10 cellular contexts compared by ENCODE assay signal in genomic region chr6:148538251-148539190, GRCh38.
A peak's percentile ranks its signal among the peaks of the same experiment; 100 is the strongest.
DNase-seq lines count a peak whose midpoint lies in the region; ATAC-seq, FAIRE-seq and TF ChIP-seq lines count a peak whose summit lies in the region.
"Had no signal": no experiment of that assay in that cellular context is flagged by ENCODE, and none has a peak within 500 bp of the region (broad histone marks: within the 10 kb centered on the region; RNA-seq: fewer than 3 reads in every experiment).

No MANE protein-coding gene starts in this region.

- DNase-seq in LHCN-M2 (ENCODE audit: low read depth) (peak; percentile 69), coronary artery (ENCODE audit: low spot score) (peak; percentile 38), mesenchymal stem cell (peak; percentile 50), thoracic aorta (ENCODE audit: low spot score) (no peak), D721Med (ENCODE audit: insufficient read length, low spot score) (no peak)
- no peak for DNase-seq in stimulated activated CD4-positive, alpha-beta T cell treated with anti-CD3 and anti-CD28 coated beads, Interleukin-15, amount 100 ng/mL, for 24 hours
- DNase-seq in activated naive CD8-positive, alpha-beta T cell treated with anti-CD3 and anti-CD28 coated beads, Interleukin-2, amount 50 U/mL, for 24 hours: no peak
- DNase-seq: dermis blood vessel endothelial cell, PC-9 had no signal

- H3K36me3 Mint-ChIP-seq in activated naive CD8-positive, alpha-beta T cell treated with anti-CD3 and anti-CD28 coated beads, Interleukin-2, amount 50 U/mL, for 24 hours (ENCODE audit: low read depth): no peaks in the 10 kb centered on the region

- peak overlapping the region in 1 of 2 experiments; percentile 59 for H2BK12ac ChIP-seq in mesenchymal stem cell (ENCODE audit: low read length in 2 of 2)

- H3K9me3 Mint-ChIP-seq in activated naive CD8-positive, alpha-beta T cell treated with anti-CD3 and anti-CD28 coated beads, Interleukin-2, amount 50 U/mL, for 24 hours: no peaks in the 10 kb centered on the region

- H4K8ac ChIP-seq in mesenchymal stem cell (ENCODE audit: low read length): peak overlapping the region; percentile 50

- H3K18ac ChIP-seq in mesenchymal stem cell (ENCODE audit: low read depth in 1 of 2, low read length in 2 of 2): peak overlapping the region in 1 of 2 experiments; percentile 11

- TF ChIP-seq CTCF in coronary artery (IDR thresholded peaks at IDR 0.05) (no peak), thoracic aorta (IDR thresholded peaks at IDR 0.05) (no peak), D721Med (IDR thresholded peaks at IDR 0.05; ENCODE audit: insufficient read depth, missing control alignments) (no peak)

- no peak overlapping the region for H4K91ac ChIP-seq in mesenchymal stem cell (ENCODE audit: low read length)

- peak overlapping the region; percentile 40 for H2AK5ac ChIP-seq in mesenchymal stem cell (ENCODE audit: low read length, severe bottlenecking)

- no peak overlapping the region for H2AFZ ChIP-seq in mesenchymal stem cell (ENCODE audit: low read depth, low read length)
- H2AFZ ChIP-seq: PC-9 had no signal

- H3K27ac Mint-ChIP-seq in activated naive CD8-positive, alpha-beta T cell treated with anti-CD3 and anti-CD28 coated beads, Interleukin-2, amount 50 U/mL, for 24 hours: no peak overlapping the region

- ATAC-seq in thoracic aorta (ENCODE audit: insufficient number of reproducible peaks, low FRiP score, low read depth): no peak
- ATAC-seq in activated naive CD8-positive, alpha-beta T cell treated with anti-CD3 and anti-CD28 coated beads, Interleukin-2, amount 50 U/mL, for 24 hours: no peak
- ATAC-seq in HG03378 (IDR thresholded peaks at IDR 0.05; ENCODE audit: unreplicated experiment): no peak

- H3K23ac ChIP-seq in mesenchymal stem cell (ENCODE audit: low read length in 2 of 2): no peak overlapping the region

- no peak overlapping the region for H2BK15ac ChIP-seq in mesenchymal stem cell (ENCODE audit: low read depth, poor library complexity, severe bottlenecking)

- H2BK5ac ChIP-seq in mesenchymal stem cell (ENCODE audit: low read depth, low read length, poor library complexity, severe bottlenecking): no peak overlapping the region

- H3K36me3 ChIP-seq in mesenchymal stem cell (ENCODE audit: control insufficient read depth in 1 of 2, insufficient read depth in 2 of 2, low read depth in 1 of 2, low read length in 2 of 2): peaks cover 20 to 99% of the 10 kb centered on the region in 2 experiments
- peaks cover 55% of the 10 kb centered on the region for H3K36me3 ChIP-seq in thoracic aorta

- peaks cover 13% of the 10 kb centered on the region for H3K27me3 Mint-ChIP-seq in activated naive CD8-positive, alpha-beta T cell treated with anti-CD3 and anti-CD28 coated beads, Interleukin-2, amount 50 U/mL, for 24 hours

- H3K4me3 ChIP-seq in coronary artery (peak overlapping the region; percentile 23), mesenchymal stem cell (ENCODE audit: insufficient read depth in 1 of 2, low read depth in 1 of 2, low read length in 2 of 2) (no peak overlapping the region), thoracic aorta (peak overlapping the region; percentile 34)
- H3K4me3 ChIP-seq: PC-9 had no signal

- no peak for FAIRE-seq in D721Med (lab: Jason Lieb, UNC)

- 56% methylated on average over 13 of the region's 13 CpGs for WGBS in mesenchymal stem cell

- no peaks in the 10 kb centered on the region for H3K4me1 Mint-ChIP-seq in activated naive CD8-positive, alpha-beta T cell treated with anti-CD3 and anti-CD28 coated beads, Interleukin-2, amount 50 U/mL, for 24 hours

- no peak overlapping the region for H3K4me3 Mint-ChIP-seq in activated naive CD8-positive, alpha-beta T cell treated with anti-CD3 and anti-CD28 coated beads, Interleukin-2, amount 50 U/mL, for 24 hours

- H3K4ac ChIP-seq in mesenchymal stem cell (ENCODE audit: low read depth in 1 of 2, low read length in 2 of 2): no peak overlapping the region

- H3K27me3 ChIP-seq in mesenchymal stem cell (ENCODE audit: control insufficient read depth in 1 of 2, insufficient read depth in 1 of 2, low read length in 2 of 2) (no peaks in the 10 kb centered on the region), thoracic aorta (replicated peaks; ENCODE audit: insufficient read depth) (no peaks in the 10 kb centered on the region)

- H3K4me1 ChIP-seq in mesenchymal stem cell (ENCODE audit: control insufficient read depth, insufficient read depth, low read depth, low read length) (peaks cover 5% of the 10 kb centered on the region), thoracic aorta (ENCODE audit: control insufficient read depth in 1 of 2, low read depth in 2 of 2) (peaks cover 4 to 10% of the 10 kb centered on the region in 2 donors)

- H3K9ac ChIP-seq in mesenchymal stem cell (ENCODE audit: low read length): peak overlapping the region; percentile 78

- H3K27ac ChIP-seq in coronary artery: peak overlapping the region in 1 of 2 donors; percentile 61
- peak overlapping the region; percentile 61 for H3K27ac ChIP-seq in mesenchymal stem cell (ENCODE audit: low read length, poor library complexity, severe bottlenecking)
- peak overlapping the region; percentile 34 to 37 for H3K27ac ChIP-seq in thoracic aorta
- H3K27ac ChIP-seq: PC-9 had no signal

- H3K79me1 ChIP-seq in mesenchymal stem cell (replicated peaks; ENCODE audit: low read length, poor library complexity, severe bottlenecking): peaks cover 4% of the 10 kb centered on the region

- H2BK120ac ChIP-seq in mesenchymal stem cell (ENCODE audit: low read depth, low read length): no peak overlapping the region

- peak overlapping the region; percentile 30 for H3K4me2 ChIP-seq in mesenchymal stem cell (ENCODE audit: low read length, poor library complexity, severe bottlenecking)
- H3K4me2 ChIP-seq: PC-9 had no signal

- peak overlapping the region in 1 of 2 experiments; percentile 19 for H3K14ac ChIP-seq in mesenchymal stem cell (ENCODE audit: low read length in 2 of 2)

- H3K9me3 ChIP-seq in mesenchymal stem cell (ENCODE audit: control insufficient read depth, low read length) (no peaks in the 10 kb centered on the region), thoracic aorta (no peaks in the 10 kb centered on the region)

Comparison
In these comparisons a context has a peak if more than half of its experiments do, and no peak if none do; other contexts are left out.
1. DNase-seq: peak in LHCN-M2 (single experiment), coronary artery (single experiment) and mesenchymal stem cell (single experiment); none in thoracic aorta (single experiment), stimulated activated CD4-positive, alpha-beta T cell treated with anti-CD3 and anti-CD28 coated beads, Interleukin-15, amount 100 ng/mL, for 24 hours (single experiment), activated naive CD8-positive, alpha-beta T cell treated with anti-CD3 and anti-CD28 coated beads, Interleukin-2, amount 50 U/mL, for 24 hours (single experiment) and D721Med (single experiment).
2. H3K4me3 ChIP-seq: peak in coronary artery (single experiment) and thoracic aorta (single experiment); none in mesenchymal stem cell (0 of 2).